8 cellular contexts compared by ENCODE assay signal in the genomic region with DNA sequence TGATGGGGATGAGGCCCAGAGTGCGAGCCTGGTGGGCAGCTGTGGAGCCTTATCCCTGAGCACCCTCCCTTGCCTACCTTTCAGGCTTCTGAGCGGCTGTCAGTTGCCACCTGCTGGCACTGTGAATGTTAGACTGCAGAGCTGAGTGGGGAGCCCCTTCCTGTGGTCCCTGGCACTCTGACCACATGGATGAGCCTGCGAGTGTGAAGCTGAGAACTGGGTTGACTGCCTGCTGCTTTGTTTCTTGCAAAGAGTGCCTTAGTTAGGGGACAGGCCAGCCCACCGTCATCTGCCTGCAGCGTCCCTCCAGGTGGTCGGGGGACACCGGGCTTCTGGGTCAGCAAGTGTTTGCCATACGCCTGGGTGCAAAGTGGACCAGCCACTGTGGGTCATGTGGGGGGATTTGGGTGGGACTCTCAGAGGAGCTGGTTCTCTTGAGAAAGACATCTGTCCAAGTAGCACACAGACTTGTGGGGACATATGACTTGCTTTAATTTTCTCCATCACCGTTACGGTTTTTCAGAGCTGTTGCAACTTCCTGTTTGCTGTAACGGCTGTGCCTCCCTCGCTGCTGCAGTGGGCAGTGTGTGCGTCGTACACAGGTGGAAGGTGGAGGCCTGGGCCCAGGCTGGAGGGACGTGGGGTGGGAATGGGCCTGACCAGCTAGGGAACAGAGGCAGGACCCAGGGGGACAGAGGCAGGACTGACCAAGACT. TPM values are rescaled to one million over a fixed set of nuclear protein-coding genes. Genes with fewer than 3 reads are reported as not detected.
A peak's percentile ranks its signal among the peaks of the same experiment; 100 is the strongest.
DNase-seq lines count a peak whose midpoint lies in the region; ATAC-seq and TF ChIP-seq lines count a peak whose summit lies in the region.

No MANE protein-coding gene starts in this region.

- no peak for TF ChIP-seq CTCF in osteocyte (IDR thresholded peaks at IDR 0.05)

- H2AFZ ChIP-seq in trophoblast cell (ENCODE audit: insufficient read depth, low read length, poor library complexity): no peak overlapping the region

- no peaks in the 10 kb centered on the region for H3K9me3 Mint-ChIP-seq in osteocyte (ENCODE audit: unreplicated experiment)

- no peak overlapping the region for H3K23ac ChIP-seq in trophoblast cell (ENCODE audit: low read length)

- no peak overlapping the region for H4K8ac ChIP-seq in trophoblast cell (ENCODE audit: low read depth, low read length)

- no peak overlapping the region for H2AK5ac ChIP-seq in trophoblast cell (ENCODE audit: low read length)

- H3K36me3 ChIP-seq in trophoblast cell (ENCODE audit: control insufficient read depth in 1 of 2, insufficient read depth in 2 of 2, low read length in 2 of 2): no peaks in the 10 kb centered on the region

- no peak overlapping the region for H3K14ac ChIP-seq in trophoblast cell (ENCODE audit: low read length)

- H3K4me1 Mint-ChIP-seq in osteocyte (ENCODE audit: unreplicated experiment): no peaks in the 10 kb centered on the region

- H3K4me2 ChIP-seq in trophoblast cell (ENCODE audit: low read length): no peak overlapping the region

- no peak overlapping the region for H2BK12ac ChIP-seq in trophoblast cell (ENCODE audit: low read length)

- H3K79me2 ChIP-seq in trophoblast cell (ENCODE audit: control insufficient read depth, insufficient read depth, low read length, poor library complexity): no peaks in the 10 kb centered on the region

- H3K4me1 ChIP-seq in trophoblast cell (ENCODE audit: control insufficient read depth in 1 of 2, insufficient read depth in 2 of 2, low read length in 2 of 2): peaks cover 0 to 6% of the 10 kb centered on the region in 2 experiments

- no peak overlapping the region for H2BK120ac ChIP-seq in trophoblast cell (ENCODE audit: insufficient read depth, low read length, poor library complexity)

- H3K36me3 Mint-ChIP-seq in osteocyte (ENCODE audit: unreplicated experiment): no peaks in the 10 kb centered on the region

- no peak overlapping the region for H4K91ac ChIP-seq in trophoblast cell (ENCODE audit: low read depth, low read length)

- H3K9me3 ChIP-seq in trophoblast cell (ENCODE audit: insufficient read depth, low read depth, low read length): peaks cover 9% of the 10 kb centered on the region

- H3K27me3 Mint-ChIP-seq in osteocyte (ENCODE audit: unreplicated experiment): no peaks in the 10 kb centered on the region

- H2BK5ac ChIP-seq in trophoblast cell (ENCODE audit: low read depth, low read length, poor library complexity): no peak overlapping the region

- no peak overlapping the region for H3K4me3 ChIP-seq in trophoblast cell (ENCODE audit: low read depth, low read length)

- peak; percentile 42 for DNase-seq in stimulated activated CD4-positive, alpha-beta T cell treated with anti-CD3 and anti-CD28 coated beads, Interleukin-15, amount 100 ng/mL, for 24 hours
- no peak for DNase-seq in stimulated activated CD4-positive, alpha-beta T cell treated with anti-CD3 and anti-CD28 coated beads, Interleukin-4, amount 100 ng/mL, for 24 hours
- DNase-seq in SKM-1 treated with dmso at 0.1 percent for 144 hours (lab: John Stamatoyannopoulos, UW; ENCODE audit: unreplicated experiment) (peak; percentile 87), trophoblast cell (no peak), HCEC 1CT (no peak), NCI-H1092 (lab: John Stamatoyannopoulos, UW) (no peak), osteocyte (ENCODE audit: extremely low spot score, unreplicated experiment) (no peak)

- no peak overlapping the region for H3K4me3 Mint-ChIP-seq in osteocyte (ENCODE audit: unreplicated experiment)

- H3K79me1 ChIP-seq in trophoblast cell (ENCODE audit: low read length): no peaks in the 10 kb centered on the region

- no peak overlapping the region for H3K27ac Mint-ChIP-seq in osteocyte (ENCODE audit: unreplicated experiment)

- peak; percentile 69 for ATAC-seq in HG02938 (IDR thresholded peaks at IDR 0.05; ENCODE audit: unreplicated experiment)

- H4K12ac ChIP-seq in trophoblast cell (ENCODE audit: low read depth, low read length): no peak overlapping the region

- no peak overlapping the region for H3K9ac ChIP-seq in trophoblast cell (ENCODE audit: low read length)

- no CpG with 5 or more reads among the region's 15 CpGs for WGBS in trophoblast cell (ENCODE audit: extremely low coverage, insufficient coverage, insufficient read length)

- no peaks in the 10 kb centered on the region for H3K27me3 ChIP-seq in trophoblast cell (ENCODE audit: insufficient read depth, low read length)

- no peak overlapping the region for H3K18ac ChIP-seq in trophoblast cell (ENCODE audit: low read length)

- peak overlapping the region; percentile 2 for H3K4ac ChIP-seq in trophoblast cell (ENCODE audit: low read depth, low read length)

- no peak overlapping the region for H3K27ac ChIP-seq in trophoblast cell (ENCODE audit: low read depth, low read length)

RNA-seq across cellular contexts. Expression of gene INPP5A, which starts 13.7 kb away (rescaled TPM):
- polyA plus RNA-seq in trophoblast cell (2013): 25.7 and 25.9 TPM in 2 replicates
- 35.0 and 36.4 TPM in 2 replicates for total RNA-seq in osteocyte

Comparison
In these comparisons a context has a peak if more than half of its experiments do, and no peak if none do; other contexts are left out.
1. DNase-seq: peak in stimulated activated CD4-positive, alpha-beta T cell treated with anti-CD3 and anti-CD28 coated beads, Interleukin-15, amount 100 ng/mL, for 24 hours (single experiment) and SKM-1 treated with dmso at 0.1 percent for 144 hours (single experiment); none in stimulated activated CD4-positive, alpha-beta T cell treated with anti-CD3 and anti-CD28 coated beads, Interleukin-4, amount 100 ng/mL, for 24 hours (single experiment), trophoblast cell (0 of 2), HCEC 1CT (single experiment), NCI-H1092 (single experiment) and osteocyte (single experiment).